ENCODE assay signal across 9 cellular contexts in the genomic region with DNA sequence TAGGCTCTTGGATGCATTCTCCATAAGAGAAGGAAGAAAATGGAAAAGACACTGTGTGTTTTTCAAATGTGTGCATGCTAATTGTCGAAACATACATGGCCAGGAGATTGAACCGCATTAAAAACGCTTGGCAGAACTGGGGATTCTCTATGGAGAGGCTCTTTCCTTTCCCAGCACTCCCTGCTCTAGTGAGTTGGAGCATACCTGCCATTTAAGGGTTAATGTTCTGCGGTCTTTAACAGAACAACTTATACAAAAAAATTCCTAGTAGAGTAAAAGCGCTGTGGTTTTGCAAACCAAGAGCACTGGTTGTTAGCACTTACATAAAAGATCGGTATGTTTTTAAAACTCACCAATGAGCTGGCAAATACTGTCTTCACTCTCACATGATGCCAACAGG.
A peak's percentile ranks its signal among the peaks of the same experiment; 100 is the strongest.
DNase-seq lines count a peak whose midpoint lies in the region; ATAC-seq and TF ChIP-seq lines count a peak whose summit lies in the region.
"Had no signal": no experiment of that assay in that cellular context is flagged by ENCODE, and none has a peak within 500 bp of the region (broad histone marks: within the 10 kb centered on the region; RNA-seq: fewer than 3 reads in every experiment).

No MANE protein-coding gene starts in this region.

- peaks cover 60% of the 10 kb centered on the region for H3K36me3 Mint-ChIP-seq in activated naive CD4-positive, alpha-beta T cell treated with anti-CD3 and anti-CD28 coated beads, Interleukin-2, amount 10 ng/mL, durations not matched to agents 7 days and 5 days

- TF ChIP-seq CTCF in coronary artery (IDR thresholded peaks at IDR 0.05): no peak

- H3K4me3 ChIP-seq in coronary artery (peak overlapping the region; percentile 44), subcutaneous abdominal adipose tissue (ENCODE audit: low read depth in 1 of 5, low read length in 5 of 5) (peak overlapping the region; percentile 10 to 62 (median 54))
- H3K4me3 ChIP-seq: K562 had no signal

- H3K27ac ChIP-seq in coronary artery: peak overlapping the region in 1 of 2 donors; percentile 58
- H3K27ac ChIP-seq in subcutaneous abdominal adipose tissue (ENCODE audit: low read depth, low read length): peak overlapping the region; percentile 10

- H3K9me3 Mint-ChIP-seq in activated naive CD4-positive, alpha-beta T cell treated with anti-CD3 and anti-CD28 coated beads, Interleukin-2, amount 10 ng/mL, durations not matched to agents 7 days and 5 days: no peaks in the 10 kb centered on the region

- CTCF ChIA-PET in activated naive CD4-positive, alpha-beta T cell treated with anti-CD3 and anti-CD28 coated beads, Interleukin-2, amount 10 ng/mL, durations not matched to agents 7 days and 5 days (lab: Charles Lee): interaction anchor here (0.6 to 11.4 kb wide), 16 partner anchors 9 to 135 kb away, joined by 3 to 234 read pairs (median 4); no protein-coding TSS in a partner anchor

- DNase-seq in activated naive CD4-positive, alpha-beta T cell treated with anti-CD3 and anti-CD28 coated beads, Interleukin-2, amount 10 ng/mL, durations not matched to agents 7 days and 5 days: peak; percentile 57
- no peak for DNase-seq in activated naive CD4-positive, alpha-beta T cell (lab: John Stamatoyannopoulos, UW)
- DNase-seq in OCI-M1 (lab: John Stamatoyannopoulos, UW) (peak; percentile 83), coronary artery (ENCODE audit: low spot score) (no peak), amygdala (lab: John Stamatoyannopoulos, UW) (no peak), AG08396 (ENCODE audit: low spot score) (no peak)

- H3K27ac Mint-ChIP-seq in activated naive CD4-positive, alpha-beta T cell treated with anti-CD3 and anti-CD28 coated beads, Interleukin-2, amount 10 ng/mL, durations not matched to agents 7 days and 5 days: peak overlapping the region; percentile 98

- H3K27me3 ChIP-seq in subcutaneous abdominal adipose tissue (ENCODE audit: control insufficient read depth in 5 of 5, insufficient read depth in 4 of 5, low read length in 5 of 5): peaks cover 0 to 10% (median 0%) of the 10 kb centered on the region in 5 donors

- H3K9me3 ChIP-seq in subcutaneous abdominal adipose tissue (ENCODE audit: control insufficient read depth in 5 of 5, low read length in 5 of 5): no peaks in the 10 kb centered on the region

- peaks cover 0 to 6% (median 4%) of the 10 kb centered on the region in 5 donors for H3K36me3 ChIP-seq in subcutaneous abdominal adipose tissue (ENCODE audit: control insufficient read depth in 5 of 5, insufficient read depth in 5 of 5, low read length in 5 of 5)

- H3K4me3 Mint-ChIP-seq in activated naive CD4-positive, alpha-beta T cell treated with anti-CD3 and anti-CD28 coated beads, Interleukin-2, amount 10 ng/mL, durations not matched to agents 7 days and 5 days: peak overlapping the region; percentile 96

- H3K27me3 Mint-ChIP-seq in activated naive CD4-positive, alpha-beta T cell treated with anti-CD3 and anti-CD28 coated beads, Interleukin-2, amount 10 ng/mL, durations not matched to agents 7 days and 5 days: no peaks in the 10 kb centered on the region

- H3K4me1 Mint-ChIP-seq in activated naive CD4-positive, alpha-beta T cell treated with anti-CD3 and anti-CD28 coated beads, Interleukin-2, amount 10 ng/mL, durations not matched to agents 7 days and 5 days: peaks cover 67% of the 10 kb centered on the region

- no peak for ATAC-seq in GM21529 (IDR thresholded peaks at IDR 0.05; ENCODE audit: unreplicated experiment)

- no peak overlapping the region for H3K9ac ChIP-seq in subcutaneous abdominal adipose tissue (ENCODE audit: low read length in 5 of 5)

- H3K4me1 ChIP-seq in subcutaneous abdominal adipose tissue (ENCODE audit: control insufficient read depth in 5 of 5, insufficient read depth in 5 of 5, low read length in 5 of 5): peaks cover 0 to 27% (median 15%) of the 10 kb centered on the region in 5 donors

Comparison
In these comparisons a context has a peak if more than half of its experiments do, and no peak if none do; other contexts are left out.
1. DNase-seq: peak in activated naive CD4-positive, alpha-beta T cell treated with anti-CD3 and anti-CD28 coated beads, Interleukin-2, amount 10 ng/mL, durations not matched to agents 7 days and 5 days (single experiment) and OCI-M1 (single experiment); none in activated naive CD4-positive, alpha-beta T cell (0 of 4), coronary artery (single experiment), amygdala (0 of 56) and AG08396 (single experiment).